Comparison of ENCODE assay signal across 32 cellular contexts in the genomic region with DNA sequence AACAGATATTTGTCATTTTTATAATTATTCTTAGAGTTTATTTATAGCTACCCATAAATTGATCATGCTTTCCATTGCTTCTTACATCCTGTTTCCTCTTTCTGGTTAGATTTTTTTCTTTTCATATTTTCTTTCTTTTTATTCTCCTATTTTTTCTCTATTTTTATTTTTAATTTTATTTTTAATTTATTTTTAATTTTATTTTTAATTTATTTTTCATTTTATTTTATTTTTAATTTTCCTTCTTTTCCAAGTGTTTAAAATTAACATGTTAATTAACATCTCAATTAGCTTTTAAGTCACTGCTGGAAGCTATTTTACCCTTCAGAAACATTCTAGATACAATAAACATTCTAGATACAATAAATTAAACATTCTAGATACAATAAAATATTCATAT.
"Had no signal": no experiment of that assay in that cellular context is flagged by ENCODE, and none has a peak within 500 bp of the region (broad histone marks: within the 10 kb centered on the region; RNA-seq: fewer than 3 reads in every experiment).

No MANE protein-coding gene starts in this region.

- H3K36me3 Mint-ChIP-seq: activated CD4-positive, alpha-beta memory T cell treated with anti-CD3 and anti-CD28 coated beads for 36 hours; activated naive CD4-positive, alpha-beta T cell treated with anti-CD3 and anti-CD28 coated beads, Interleukin-2, amount 10 ng/mL, durations not matched to agents 7 days and 5 days; activated naive CD8-positive, alpha-beta T cell; brain had no signal

- H3K9me3 ChIP-seq: Peyer's patch had no signal

- H3K36me3 ChIP-seq: Peyer's patch, WERI-Rb-1 had no signal

- ATAC-seq: activated naive CD8-positive, alpha-beta T cell treated with anti-CD3 and anti-CD28 coated beads, Interleukin-2, amount 50 U/mL, for 24 hours; PC-3 had no signal

- H3K4me3 ChIP-seq: Peyer's patch had no signal

- H3K27me3 ChIP-seq: Peyer's patch had no signal

- DNase-seq: activated CD4-positive, alpha-beta memory T cell treated with anti-CD3 and anti-CD28 coated beads for 36 hours; activated CD4-positive, alpha-beta T cell treated with anti-CD3 and anti-CD28 coated beads, Interleukin-2, amount 10 ng/mL, durations not matched to agents 24 days and 14 days; activated CD8-positive, alpha-beta memory T cell treated with anti-CD3 and anti-CD28 coated beads, Interleukin-2, amount 50 U/mL, for 4 hours; activated effector memory CD4-positive, alpha-beta T cell treated with Interleukin-2 at 50 U/mL for 16 hours; activated naive CD4-positive, alpha-beta T cell treated with anti-CD3 and anti-CD28 coated beads, Interleukin-2, amount 10 ng/mL, durations not matched to agents 7 days and 5 days; activated naive CD8-positive, alpha-beta T cell treated with anti-CD3 and anti-CD28 coated beads, Interleukin-2, amount 50 U/mL, for 24 hours; activated T-cell treated with anti-CD3 and anti-CD28 coated beads, Interleukin-2, amount 50 U/mL, for 48 hours; anterior cingulate cortex; caudate nucleus; Karpas-422; KBM-7; NCI-H1092; NCI-H1436 treated with DMSO at 0.1 percent for 48 hours; NCI-H1694 treated with DMSO at 0.1 percent for 48 hours; NCI-H2029; NCI-H345; NCI-H526; NCI-H748 treated with DMSO at 0.1 percent for 48 hours; NK-92 treated with Interleukin-12 subunit alpha and Interleukin-12 subunit beta, amount 100 ng/mL, for 24 hours; PC-3; Peyer's patch; RPMI8226; SHP77 treated with DMSO at 0.1 percent for 48 hours; SW 1271; T-helper 1 cell; T-helper 2 cell; T-helper 9 cell; WERI-Rb-1 had no signal

- FAIRE-seq: bronchial epithelial cell had no signal

- H3K27ac Mint-ChIP-seq: activated CD4-positive, alpha-beta memory T cell treated with anti-CD3 and anti-CD28 coated beads for 36 hours; activated CD4-positive, alpha-beta T cell treated with anti-CD3 and anti-CD28 coated beads, Interleukin-2, amount 10 ng/mL, durations not matched to agents 24 days and 14 days; activated naive CD4-positive, alpha-beta T cell treated with anti-CD3 and anti-CD28 coated beads, Interleukin-2, amount 10 ng/mL, durations not matched to agents 7 days and 5 days; activated naive CD8-positive, alpha-beta T cell; activated naive CD8-positive, alpha-beta T cell treated with anti-CD3 and anti-CD28 coated beads, Interleukin-2, amount 50 U/mL, for 24 hours; brain; IgD-negative memory B cell had no signal

- H3K4me1 Mint-ChIP-seq: activated CD4-positive, alpha-beta T cell treated with anti-CD3 and anti-CD28 coated beads, Interleukin-2, amount 10 ng/mL, durations not matched to agents 24 days and 14 days; activated naive CD4-positive, alpha-beta T cell treated with anti-CD3 and anti-CD28 coated beads, Interleukin-2, amount 10 ng/mL, durations not matched to agents 7 days and 5 days; activated naive CD8-positive, alpha-beta T cell treated with anti-CD3 and anti-CD28 coated beads, Interleukin-2, amount 50 U/mL, for 24 hours; brain; IgD-negative memory B cell had no signal

- H3K9me3 Mint-ChIP-seq: activated CD4-positive, alpha-beta memory T cell treated with anti-CD3 and anti-CD28 coated beads for 36 hours; activated CD4-positive, alpha-beta T cell treated with anti-CD3 and anti-CD28 coated beads, Interleukin-2, amount 10 ng/mL, durations not matched to agents 24 days and 14 days; activated naive CD8-positive, alpha-beta T cell treated with anti-CD3 and anti-CD28 coated beads, Interleukin-2, amount 50 U/mL, for 24 hours; brain; IgD-negative memory B cell had no signal

- H3K4me1 ChIP-seq: Peyer's patch had no signal

- H3K4me3 Mint-ChIP-seq: activated CD4-positive, alpha-beta memory T cell treated with anti-CD3 and anti-CD28 coated beads for 36 hours; activated CD4-positive, alpha-beta T cell treated with anti-CD3 and anti-CD28 coated beads, Interleukin-2, amount 10 ng/mL, durations not matched to agents 24 days and 14 days; activated naive CD4-positive, alpha-beta T cell treated with anti-CD3 and anti-CD28 coated beads, Interleukin-2, amount 10 ng/mL, durations not matched to agents 7 days and 5 days; activated naive CD8-positive, alpha-beta T cell; activated naive CD8-positive, alpha-beta T cell treated with anti-CD3 and anti-CD28 coated beads, Interleukin-2, amount 50 U/mL, for 24 hours; brain; IgD-negative memory B cell had no signal

- H3K27me3 Mint-ChIP-seq: activated CD4-positive, alpha-beta T cell treated with anti-CD3 and anti-CD28 coated beads, Interleukin-2, amount 10 ng/mL, durations not matched to agents 24 days and 14 days; activated naive CD4-positive, alpha-beta T cell treated with anti-CD3 and anti-CD28 coated beads, Interleukin-2, amount 10 ng/mL, durations not matched to agents 7 days and 5 days; brain had no signal

- H3K27ac ChIP-seq: Peyer's patch, WERI-Rb-1 had no signal
